1 cellular context compared by ENCODE assay signal in the genomic region with DNA sequence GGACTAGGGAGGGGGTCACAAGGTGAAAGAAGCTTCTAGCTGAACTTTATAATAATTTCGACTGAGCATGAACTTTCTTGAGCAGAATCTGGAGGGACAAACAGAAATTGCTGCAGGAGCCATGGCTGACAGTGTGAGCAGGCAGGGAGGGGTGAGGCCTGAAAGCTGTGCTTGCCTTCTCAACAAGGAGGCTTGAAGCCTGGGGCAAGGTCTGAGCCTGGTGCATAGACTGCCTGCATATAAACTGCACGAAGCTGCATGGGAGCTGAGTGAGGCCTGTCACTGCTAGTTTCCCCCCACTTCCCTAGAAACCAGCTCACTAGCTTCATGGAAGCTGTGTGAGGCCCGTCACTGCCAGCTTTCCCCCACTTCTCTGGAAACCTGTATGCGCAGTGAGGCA.
TF ChIP-seq lines count a peak whose summit lies in the region.

No MANE protein-coding gene starts in this region.

TF ChIP-seq in WTC11, 78 proteins besides CTCF, POLR2A, EP300 and RAD21 (continued from another document):
- TF ChIP-seq, protein P1, sequence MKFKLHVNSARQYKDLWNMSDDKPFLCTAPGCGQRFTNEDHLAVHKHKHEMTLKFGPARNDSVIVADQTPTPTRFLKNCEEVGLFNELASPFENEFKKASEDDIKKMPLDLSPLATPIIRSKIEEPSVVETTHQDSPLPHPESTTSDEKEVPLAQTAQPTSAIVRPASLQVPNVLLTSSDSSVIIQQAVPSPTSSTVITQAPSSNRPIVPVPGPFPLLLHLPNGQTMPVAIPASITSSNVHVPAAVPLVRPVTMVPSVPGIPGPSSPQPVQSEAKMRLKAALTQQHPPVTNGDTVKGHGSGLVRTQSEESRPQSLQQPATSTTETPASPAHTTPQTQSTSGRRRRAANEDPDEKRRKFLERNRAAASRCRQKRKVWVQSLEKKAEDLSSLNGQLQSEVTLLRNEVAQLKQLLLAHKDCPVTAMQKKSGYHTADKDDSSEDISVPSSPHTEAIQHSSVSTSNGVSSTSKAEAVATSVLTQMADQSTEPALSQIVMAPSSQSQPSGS (CRISPR knock-in tag; IDR thresholded peaks at IDR 0.05; ENCODE audit: borderline replicate concordance, low read depth), result no peak
- TF ChIP-seq SOX15 (CRISPR knock-in tag; IDR thresholded peaks at IDR 0.05) (no peak), TEAD1 (CRISPR knock-in tag; IDR thresholded peaks at IDR 0.05) (no peak), NFE2L1 (CRISPR knock-in tag; IDR thresholded peaks at IDR 0.05) (no peak), ZNF219 (CRISPR knock-in tag; IDR thresholded peaks at IDR 0.05; ENCODE audit: borderline replicate concordance) (no peak)
- TF ChIP-seq, protein P2, sequence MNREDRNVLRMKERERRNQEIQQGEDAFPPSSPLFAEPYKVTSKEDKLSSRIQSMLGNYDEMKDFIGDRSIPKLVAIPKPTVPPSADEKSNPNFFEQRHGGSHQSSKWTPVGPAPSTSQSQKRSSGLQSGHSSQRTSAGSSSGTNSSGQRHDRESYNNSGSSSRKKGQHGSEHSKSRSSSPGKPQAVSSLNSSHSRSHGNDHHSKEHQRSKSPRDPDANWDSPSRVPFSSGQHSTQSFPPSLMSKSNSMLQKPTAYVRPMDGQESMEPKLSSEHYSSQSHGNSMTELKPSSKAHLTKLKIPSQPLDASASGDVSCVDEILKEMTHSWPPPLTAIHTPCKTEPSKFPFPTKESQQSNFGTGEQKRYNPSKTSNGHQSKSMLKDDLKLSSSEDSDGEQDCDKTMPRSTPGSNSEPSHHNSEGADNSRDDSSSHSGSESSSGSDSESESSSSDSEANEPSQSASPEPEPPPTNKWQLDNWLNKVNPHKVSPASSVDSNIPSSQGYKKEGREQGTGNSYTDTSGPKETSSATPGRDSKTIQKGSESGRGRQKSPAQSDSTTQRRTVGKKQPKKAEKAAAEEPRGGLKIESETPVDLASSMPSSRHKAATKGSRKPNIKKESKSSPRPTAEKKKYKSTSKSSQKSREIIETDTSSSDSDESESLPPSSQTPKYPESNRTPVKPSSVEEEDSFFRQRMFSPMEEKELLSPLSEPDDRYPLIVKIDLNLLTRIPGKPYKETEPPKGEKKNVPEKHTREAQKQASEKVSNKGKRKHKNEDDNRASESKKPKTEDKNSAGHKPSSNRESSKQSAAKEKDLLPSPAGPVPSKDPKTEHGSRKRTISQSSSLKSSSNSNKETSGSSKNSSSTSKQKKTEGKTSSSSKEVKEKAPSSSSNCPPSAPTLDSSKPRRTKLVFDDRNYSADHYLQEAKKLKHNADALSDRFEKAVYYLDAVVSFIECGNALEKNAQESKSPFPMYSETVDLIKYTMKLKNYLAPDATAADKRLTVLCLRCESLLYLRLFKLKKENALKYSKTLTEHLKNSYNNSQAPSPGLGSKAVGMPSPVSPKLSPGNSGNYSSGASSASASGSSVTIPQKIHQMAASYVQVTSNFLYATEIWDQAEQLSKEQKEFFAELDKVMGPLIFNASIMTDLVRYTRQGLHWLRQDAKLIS (CRISPR knock-in tag; IDR thresholded peaks at IDR 0.05; ENCODE audit: borderline replicate concordance), result no peak
